In genomic region chr9:125655691-125656410, GRCh38 we compare ENCODE assay signal across 15 cellular contexts. TPM values are rescaled to one million over a fixed set of nuclear protein-coding genes. Genes with fewer than 3 reads are reported as not detected.
DNase-seq lines count a peak whose midpoint lies in the region; ATAC-seq and TF ChIP-seq lines count a peak whose summit lies in the region.
"Had no signal": no experiment of that assay in that cellular context is flagged by ENCODE, and none has a peak within 500 bp of the region (broad histone marks: within the 10 kb centered on the region; RNA-seq: fewer than 3 reads in every experiment).

No MANE protein-coding gene starts in this region.

- no peak overlapping the region for H3K4me3 ChIP-seq in IMR-90 (ENCODE audit: insufficient read depth, low read depth, low read length)
- no peak overlapping the region for H3K4me3 ChIP-seq in sigmoid colon
- H3K4me3 ChIP-seq: HAP-1, lower lobe of right lung, uterus had no signal

- no peak overlapping the region; the same call in 1 of the 2 replicates for H3K18ac ChIP-seq in IMR-90 (ENCODE audit: low read depth, low read length)

- no TSS peak for BruUV-seq in IMR-90 (replicated peaks; lab: Mats Ljungman, UMichigan)

- TF ChIP-seq POLR2A in IMR-90 (IDR thresholded peaks at IDR 0.05; ENCODE audit: low read depth, low read length) (no peak), sigmoid colon (IDR thresholded peaks at IDR 0.05) (no peak)

- H3K27me3 ChIP-seq in IMR-90 (ENCODE audit: control insufficient read depth, insufficient read depth, low read length) (no peaks in the 10 kb centered on the region), sigmoid colon (no peaks in the 10 kb centered on the region)
- H3K27me3 ChIP-seq: uterus had no signal

- H2AK5ac ChIP-seq in IMR-90 (ENCODE audit: low read depth, low read length) = no peak overlapping the region

- H2BK120ac ChIP-seq in IMR-90 (ENCODE audit: low read depth, low read length) = no peak overlapping the region

- no peak for TF ChIP-seq RAD21 in IMR-90 (IDR thresholded peaks at IDR 0.05; ENCODE audit: low read length)

- in situ Hi-C loops in IMR-90 (cut with MboI; ENCODE audit: low sequenced_read_pairs) = no loop called here

- no peak overlapping the region for H3K56ac ChIP-seq in IMR-90 (ENCODE audit: extremely low read depth, insufficient read depth, low read length)

- intact Hi-C loops in IMR-90 (cut with micrococcal nuclease) (no loop called here), sigmoid colon (cut with DNase I) (loop anchor here (10.0 kb wide), 1 partner anchor 569 kb away; no protein-coding TSS in a partner anchor)

- H3K36me3 ChIP-seq in IMR-90 (ENCODE audit: control insufficient read depth, insufficient read depth, low read length) = peaks cover 6% of the 10 kb centered on the region
- H3K36me3 ChIP-seq in sigmoid colon = no peaks in the 10 kb centered on the region
- H3K36me3 ChIP-seq: HAP-1, uterus had no signal

- H3K4me3 Mint-ChIP-seq in mesothelial cell of epicardium = no peak overlapping the region
- H3K4me3 Mint-ChIP-seq: nephron had no signal

- H3K4ac ChIP-seq in IMR-90 (ENCODE audit: low read depth, low read length) = no peak overlapping the region

- no peaks in the 10 kb centered on the region for H3K9me3 Mint-ChIP-seq in mesothelial cell of epicardium
- H3K9me3 Mint-ChIP-seq: nephron had no signal

- H4K91ac ChIP-seq in IMR-90 (ENCODE audit: insufficient read depth, low read depth, low read length) = no peak overlapping the region

- CTCF ChIA-PET in IMR-90 (lab: Yijun Ruan, JAX) = no interaction called here

- no peaks in the 10 kb centered on the region for H4K20me1 ChIP-seq in IMR-90 (ENCODE audit: insufficient read depth, low read length)

- H3K9ac ChIP-seq in IMR-90 (ENCODE audit: low read depth, low read length) = no peak overlapping the region

- H3K27ac ChIP-seq in IMR-90 (ENCODE audit: insufficient read depth, low read length) = no peak overlapping the region
- H3K27ac ChIP-seq in sigmoid colon = no peak overlapping the region
- H3K27ac ChIP-seq: lower lobe of right lung, uterus had no signal

- H3K9me1 ChIP-seq in IMR-90 (ENCODE audit: insufficient read depth, low read length) = peaks cover 17% of the 10 kb centered on the region

- no peak overlapping the region for H2AFZ ChIP-seq in IMR-90 (replicated peaks; ENCODE audit: low read length, poor library complexity)

- H2BK20ac ChIP-seq in IMR-90 (ENCODE audit: low read depth, low read length) = no peak overlapping the region

- no CpG with 5 or more reads among the region's 5 CpGs for WGBS in IMR-90 (ENCODE audit: extremely low coverage in 2 of 2, insufficient read length in 1 of 2), 2 experiments
- WGBS in sigmoid colon, 2 donors = 84 to 88% methylated on average over 5 of the region's 5 CpGs

- H4K8ac ChIP-seq in IMR-90 (ENCODE audit: low read depth in 2 of 2, low read length in 2 of 2) = no peak overlapping the region

- H3K14ac ChIP-seq in IMR-90 (replicated peaks; ENCODE audit: low read depth, low read length) = 0 out of 2 replicates have a peak overlapping the region, but pooled peaks have one; percentile 11

- POLR2A ChIA-PET in IMR-90 (lab: Charles Lee; ENCODE audit: unreplicated experiment) = no interaction called here

- H3K27me3 Mint-ChIP-seq in mesothelial cell of epicardium (ENCODE audit: low read depth) = no peaks in the 10 kb centered on the region

- peak overlapping the region; percentile 78 for H3K27ac Mint-ChIP-seq in mesothelial cell of epicardium

- no peak overlapping the region for H2AK9ac ChIP-seq in IMR-90 (replicated peaks; ENCODE audit: low read depth, low read length, poor library complexity)

- no peaks in the 10 kb centered on the region for H3K36me3 Mint-ChIP-seq in mesothelial cell of epicardium

- no peak overlapping the region; the same call in 1 of the 2 replicates for H3K23ac ChIP-seq in IMR-90 (ENCODE audit: low read depth, low read length)

- H3K4me1 ChIP-seq in IMR-90 (ENCODE audit: control insufficient read depth, insufficient read depth, low read length) (peaks cover 9% of the 10 kb centered on the region), sigmoid colon (peaks cover 0 to 29% (median 10%) of the 10 kb centered on the region in 4 donors)
- H3K4me1 ChIP-seq: uterus had no signal

- ATAC-seq in IMR-90 (ENCODE audit: low read depth) = peak; percentile 66
- ATAC-seq: lower lobe of right lung had no signal

- H3K4me1 Mint-ChIP-seq in mesothelial cell of epicardium = peaks cover 19% of the 10 kb centered on the region

- H3K79me1 ChIP-seq in IMR-90 (ENCODE audit: low read depth in 1 of 2, low read length in 2 of 2) = peaks cover 41 to 78% of the 10 kb centered on the region in 2 experiments

- H3K4me2 ChIP-seq in IMR-90 (ENCODE audit: low read depth, low read length) = no peak overlapping the region

- dilution Hi-C loops in IMR-90 (cut with HindIII; ENCODE audit: low sequenced_read_pairs, unreplicated experiment) = no loop called here

- no peak for TF ChIP-seq EP300 in sigmoid colon (IDR thresholded peaks at IDR 0.05)

- H3K9me3 ChIP-seq in IMR-90 (ENCODE audit: control insufficient read depth, insufficient read depth, low read length) (no peaks in the 10 kb centered on the region), sigmoid colon (no peaks in the 10 kb centered on the region)
- H3K9me3 ChIP-seq: HAP-1, lower lobe of right lung, uterus had no signal

- peak; percentile 15 for DNase-seq in AG08396 (ENCODE audit: low spot score)
- DNase-seq in IMR-90 = peak; percentile 66
- DNase-seq in dermis microvascular lymphatic vessel endothelial cell (ENCODE audit: low read depth in 2 of 2) = peak; percentile 32 to 74
- DNase-seq in mesothelial cell of epicardium (ENCODE audit: low spot score in 2 of 2, unreplicated experiment in 2 of 2) = no peak
- DNase-seq in activated gamma-delta T cell treated with Interleukin-2 at 50 U/mL for 16 hours = no peak
- DNase-seq in activated CD4-positive, alpha-beta T cell treated with anti-CD3 and anti-CD28 coated beads, Interleukin-2, amount 50 U/mL, for 1 hour = no peak
- no peak for DNase-seq in UCSD-AML1 (lab: John Stamatoyannopoulos, UW; ENCODE audit: unreplicated experiment)
- DNase-seq in sigmoid colon = no peak
- DNase-seq: GDM1, lower lobe of right lung, NCI-H1694, OCI-M1, uterus had no signal

- H2BK15ac ChIP-seq in IMR-90 (ENCODE audit: low read depth, low read length) = no peak overlapping the region

- TF ChIP-seq CTCF in IMR-90 (conservative IDR thresholded peaks at IDR 0.05; ENCODE audit: low read depth, low read length) (no peak), mesothelial cell of epicardium (IDR thresholded peaks at IDR 0.05; ENCODE audit: unreplicated experiment) (no peak), sigmoid colon (IDR thresholded peaks at IDR 0.05) (no peak)

- H2BK5ac ChIP-seq in IMR-90 (ENCODE audit: low read depth, low read length, poor library complexity, severe bottlenecking) = peak overlapping the region; percentile 51

- no peak overlapping the region for H4K5ac ChIP-seq in IMR-90 (ENCODE audit: low read depth, low read length)

TF ChIP-seq in IMR-90, 13 proteins besides CTCF, POLR2A, EP300 and RAD21:
- TF ChIP-seq SMC3 (IDR thresholded peaks at IDR 0.05; ENCODE audit: low read depth, low read length) (no peak), FOS (IDR thresholded peaks at IDR 0.05; ENCODE audit: low read depth, low read length) (no peak), MAZ (IDR thresholded peaks at IDR 0.05; ENCODE audit: borderline replicate concordance, low read depth, low read length) (no peak), RFX5 (IDR thresholded peaks at IDR 0.05; ENCODE audit: low read depth, low read length) (no peak), MAFK (IDR thresholded peaks at IDR 0.05; ENCODE audit: low read depth, low read length) (no peak), BHLHE40 (IDR thresholded peaks at IDR 0.05; ENCODE audit: low read depth, low read length) (no peak)
- TF ChIP-seq, protein P1, sequence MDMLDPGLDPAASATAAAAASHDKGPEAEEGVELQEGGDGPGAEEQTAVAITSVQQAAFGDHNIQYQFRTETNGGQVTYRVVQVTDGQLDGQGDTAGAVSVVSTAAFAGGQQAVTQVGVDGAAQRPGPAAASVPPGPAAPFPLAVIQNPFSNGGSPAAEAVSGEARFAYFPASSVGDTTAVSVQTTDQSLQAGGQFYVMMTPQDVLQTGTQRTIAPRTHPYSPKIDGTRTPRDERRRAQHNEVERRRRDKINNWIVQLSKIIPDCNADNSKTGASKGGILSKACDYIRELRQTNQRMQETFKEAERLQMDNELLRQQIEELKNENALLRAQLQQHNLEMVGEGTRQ (IDR thresholded peaks at IDR 0.05; ENCODE audit: low read depth, low read length) = no peak

RNA-seq across cellular contexts. Expression of gene MAPKAP1, which starts 51.2 kb away (rescaled TPM):
- 122 and 158 TPM in 2 replicates for total RNA-seq in IMR-90 (2012; rRNA removed)
- polyA plus RNA-seq in IMR-90 (2012; rRNA removed) = 75.0 and 87.2 TPM in 2 replicates
- 57.5 and 86.3 TPM in 2 replicates for polyA plus RNA-seq in IMR-90 (2012; cell fraction: cytosol; rRNA removed)
- 53.4 and 70.8 TPM in 2 replicates for polyA plus RNA-seq in IMR-90 (2012; cell fraction: nucleus; rRNA removed; ENCODE audit: low replicate concordance)
- total RNA-seq in dermis microvascular lymphatic vessel endothelial cell = 44.9 and 55.9 TPM in 2 replicates
- 62.9 to 68.2 TPM (median 62.9 TPM) in 3 replicates for total RNA-seq in mesothelial cell of epicardium
- 100 to 1,000 TPM in 1 of 4 donors, 10 to 100 TPM in 3; 84.3 to 155 (median 88.2) TPM for total RNA-seq in sigmoid colon
- 10 to 100 TPM; 37.2 to 62.4 (median 37.2) TPM for polyA plus RNA-seq in sigmoid colon

Comparison
In these comparisons a context has a peak if more than half of its experiments do, and no peak if none do; other contexts are left out.
1. DNase-seq: peak in AG08396 (single experiment), IMR-90 (single experiment) and dermis microvascular lymphatic vessel endothelial cell (2 of 2); none in mesothelial cell of epicardium (0 of 2), activated gamma-delta T cell treated with Interleukin-2 at 50 U/mL for 16 hours (single experiment), activated CD4-positive, alpha-beta T cell treated with anti-CD3 and anti-CD28 coated beads, Interleukin-2, amount 50 U/mL, for 1 hour (single experiment), UCSD-AML1 (single experiment) and sigmoid colon (single experiment).